31 cellular contexts compared by ENCODE assay signal in genomic region chr4:144597171-144597570, GRCh38. TPM values are rescaled to one million over a fixed set of nuclear protein-coding genes. Genes with fewer than 3 reads are reported as not detected.
"Had no signal": no experiment of that assay in that cellular context is flagged by ENCODE, and none has a peak within 500 bp of the region (broad histone marks: within the 10 kb centered on the region; RNA-seq: fewer than 3 reads in every experiment).

No MANE protein-coding gene starts in this region.

- H3K79me2 ChIP-seq: parathyroid adenoma had no signal

- H3K36me3 ChIP-seq: esophagus muscularis mucosa, gastroesophageal sphincter, heart right ventricle, lower lobe of right lung, right atrium auricular region, stomach, thyroid gland, vagina had no signal

- H3K4me3 ChIP-seq: dorsolateral prefrontal cortex, esophagus muscularis mucosa, gastroesophageal sphincter, heart right ventricle, lower lobe of right lung, mucosa of descending colon, right atrium auricular region, stomach, thyroid gland, vagina had no signal

- ATAC-seq: foreskin keratinocyte; gastroesophageal sphincter; heart right ventricle; left ventricle myocardium superior; lower lobe of right lung; mucosa of descending colon; natural killer cell treated with Interleukin-12 subunit alpha and Interleukin-12 subunit beta and Interleukin-15 and Interleukin-18, amount 100 ng/mL, for 72 hours; sciatic nerve; stimulated activated effector memory CD8-positive, alpha-beta T cell treated with anti-CD3 and anti-CD28 coated beads, Interleukin-12 subunit alpha, Interleukin-12 subunit beta, amount 100 ng/mL, for 72 hours had no signal

- H3K4me1 ChIP-seq: esophagus muscularis mucosa, foreskin keratinocyte, gastroesophageal sphincter, heart right ventricle, lower lobe of right lung, parathyroid adenoma, right atrium auricular region, stomach, thyroid gland, vagina had no signal

- H3K27ac Mint-ChIP-seq: immature natural killer cell; mesothelial cell of epicardium; naive B cell; natural killer cell treated with Interleukin-12 subunit alpha and Interleukin-12 subunit beta and Interleukin-15 and Interleukin-18, amount 100 ng/mL, for 72 hours; progenitor cell of endocrine pancreas; stimulated activated effector memory CD8-positive, alpha-beta T cell treated with anti-CD3 and anti-CD28 coated beads, Interleukin-12 subunit alpha, Interleukin-12 subunit beta, amount 100 ng/mL, for 72 hours had no signal

- DNase-seq: dorsolateral prefrontal cortex; effector CD4-positive, alpha-beta T cell; foreskin keratinocyte; heart right ventricle; hippocampal formation; immature natural killer cell; islet precursor cell; kidney glomerular epithelial cell; left ventricle myocardium superior; lower lobe of right lung; mucosa of descending colon; naive B cell; stimulated activated CD4-positive, alpha-beta T cell treated with anti-CD3 and anti-CD28 coated beads, Interleukin-2, amount 100 ng/mL, for 24 hours; stimulated activated CD4-positive, alpha-beta T cell treated with anti-CD3 and anti-CD28 coated beads, Interleukin-4, amount 100 ng/mL, for 24 hours; stimulated activated naive CD4-positive, alpha-beta T cell treated with Interleukin-2 at 50 U/mL for 16 hours; stomach; thyroid gland; trophoblast cell had no signal

- H3K9me3 ChIP-seq: gastroesophageal sphincter, lower lobe of right lung, mucosa of descending colon, stomach, thyroid gland, vagina had no signal

- H2AFZ ChIP-seq: parathyroid adenoma had no signal

- H3K9me3 Mint-ChIP-seq: neural crest cell; stimulated activated effector memory CD8-positive, alpha-beta T cell treated with anti-CD3 and anti-CD28 coated beads, Interleukin-12 subunit alpha, Interleukin-12 subunit beta, amount 100 ng/mL, for 72 hours had no signal

- H3K9ac ChIP-seq: parathyroid adenoma had no signal

- H3K27me3 ChIP-seq: dorsolateral prefrontal cortex, esophagus muscularis mucosa, foreskin keratinocyte, gastroesophageal sphincter, heart right ventricle, right atrium auricular region, stomach, thyroid gland, vagina had no signal

- H3K27ac ChIP-seq: dorsolateral prefrontal cortex, epithelial cell of prostate, esophagus muscularis mucosa, foreskin keratinocyte, gastroesophageal sphincter, heart right ventricle, lower lobe of right lung, parathyroid adenoma, right atrium auricular region, stomach, thyroid gland, vagina had no signal

- H3K4me1 Mint-ChIP-seq: immature natural killer cell; naive B cell; neural crest cell; stimulated activated effector memory CD8-positive, alpha-beta T cell treated with anti-CD3 and anti-CD28 coated beads, Interleukin-12 subunit alpha, Interleukin-12 subunit beta, amount 100 ng/mL, for 72 hours had no signal

- H3K36me3 Mint-ChIP-seq: immature natural killer cell; mesothelial cell of epicardium; naive B cell; natural killer cell treated with Interleukin-12 subunit alpha and Interleukin-12 subunit beta and Interleukin-15 and Interleukin-18, amount 100 ng/mL, for 72 hours; stimulated activated effector memory CD8-positive, alpha-beta T cell treated with anti-CD3 and anti-CD28 coated beads, Interleukin-12 subunit alpha, Interleukin-12 subunit beta, amount 100 ng/mL, for 72 hours had no signal

- H3K4me3 Mint-ChIP-seq: immature natural killer cell; mesothelial cell of epicardium; naive B cell; natural killer cell treated with Interleukin-12 subunit alpha and Interleukin-12 subunit beta and Interleukin-15 and Interleukin-18, amount 100 ng/mL, for 72 hours; neural crest cell; stimulated activated effector memory CD8-positive, alpha-beta T cell treated with anti-CD3 and anti-CD28 coated beads, Interleukin-12 subunit alpha, Interleukin-12 subunit beta, amount 100 ng/mL, for 72 hours had no signal

- FAIRE-seq: colon had no signal

- H3K27me3 Mint-ChIP-seq: progenitor cell of endocrine pancreas had no signal

RNA-seq across cellular contexts. Expression of gene HHIP, which starts 48.8 kb away (rescaled TPM):
- total RNA-seq: left ventricle myocardium superior; natural killer cell treated with Interleukin-12 subunit alpha and Interleukin-12 subunit beta and Interleukin-15 and Interleukin-18, amount 100 ng/mL, for 72 hours had no signal
- polyA plus RNA-seq: immature natural killer cell had no signal
